Comparison of ENCODE assay signal across 27 cellular contexts in genomic region chr16:85633888-85634287, GRCh38.
"Had no signal": no experiment of that assay in that cellular context is flagged by ENCODE, and none has a peak within 500 bp of the region (broad histone marks: within the 10 kb centered on the region; RNA-seq: fewer than 3 reads in every experiment).

No MANE protein-coding gene starts in this region.

- ATAC-seq: activated CD4-positive, CD25-positive, alpha-beta regulatory T cell treated with anti-CD3 and anti-CD28 coated beads, Interleukin-2, amount 50 U/mL, for 24 hours; activated CD8-positive, alpha-beta T cell treated with anti-CD3 and anti-CD28 coated beads for 36 hours; esophagus mucosa; T-helper 17 cell had no signal

- FAIRE-seq: astrocyte, colon, frontal cortex had no signal

- H3K27ac ChIP-seq: WERI-Rb-1 had no signal

- DNase-seq: activated B cell treated with CpG ODN at 0.5 μM for 24 hours; activated CD4-positive, alpha-beta T cell treated with anti-CD3 and anti-CD28 coated beads for 48 hours; activated CD4-positive, alpha-beta T cell treated with anti-CD3 and anti-CD28 coated beads, Interleukin-2, amount 50 U/mL, for 1 hour; activated CD4-positive, alpha-beta T cell treated with anti-CD3 and anti-CD28 coated beads, Interleukin-2, amount 50 U/mL, for 48 hours; activated CD8-positive, alpha-beta memory T cell treated with anti-CD3 and anti-CD28 coated beads for 24 hours; activated CD8-positive, alpha-beta T cell treated with anti-CD3 and anti-CD28 coated beads for 36 hours; activated effector memory CD4-positive, alpha-beta T cell treated with anti-CD3 and anti-CD28 coated beads, Interleukin-2, amount 50 U/mL, for 16 hours; activated naive CD4-positive, alpha-beta T cell treated with anti-CD3 and anti-CD28 coated beads for 36 hours; activated naive CD8-positive, alpha-beta T cell treated with anti-CD3 and anti-CD28 coated beads, Interleukin-2, amount 10 ng/mL, durations not matched to agents 7 days and 5 days; activated T-cell treated with anti-CD3 and anti-CD28 coated beads, Interleukin-2, amount 50 U/mL, for 1 hour; activated T-cell treated with anti-CD3 and anti-CD28 coated beads, Interleukin-2, amount 50 U/mL, for 48 hours; amniotic stem cell; anterior cingulate cortex; caudate nucleus; cortex of kidney; effector CD8-positive, alpha-beta T cell; foreskin fibroblast; head of caudate nucleus; T-helper 1 cell; T-helper 17 cell; T1000; WERI-Rb-1 had no signal
